Comparison of ENCODE assay signal across 1 cellular context in the genomic region with DNA sequence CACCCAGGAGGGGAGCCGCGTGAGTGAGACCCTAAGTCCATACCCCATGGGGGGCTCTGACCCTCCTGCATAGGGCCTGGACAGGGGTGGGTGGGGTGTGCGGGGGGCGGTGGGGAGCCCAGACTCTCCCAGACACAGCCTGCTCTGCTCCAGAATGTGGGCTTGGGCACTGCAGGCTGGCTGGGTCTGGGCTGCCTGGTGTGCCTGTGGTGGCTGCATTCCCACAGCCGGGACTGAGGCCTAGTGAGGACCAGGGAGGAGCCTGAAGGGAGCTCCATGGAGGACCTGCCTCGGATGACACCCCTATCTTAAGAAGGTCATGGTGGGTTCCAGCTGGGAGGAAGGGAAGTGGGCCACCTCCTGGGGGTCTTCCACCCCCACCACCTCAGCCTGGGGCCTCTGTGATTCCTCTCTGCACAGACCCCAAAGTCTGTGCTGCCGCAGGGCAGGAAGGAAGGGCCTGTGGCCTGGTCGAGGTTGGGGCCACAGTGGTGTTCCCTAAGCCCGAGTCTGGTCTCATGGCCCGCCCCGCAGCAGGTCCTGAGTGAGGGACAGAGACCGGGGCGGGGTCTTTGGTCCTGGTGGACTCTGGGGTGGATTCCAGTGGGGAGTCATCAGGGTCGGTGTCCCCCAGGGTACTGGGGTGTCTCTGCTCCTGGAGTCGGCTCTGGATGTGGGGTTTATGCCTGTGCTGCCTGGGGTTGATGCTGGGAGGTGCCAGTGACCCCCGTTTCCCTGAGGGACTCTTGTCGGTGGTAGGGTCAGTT.
TF ChIP-seq lines count a peak whose summit lies in the region.

No MANE protein-coding gene starts in this region.

TF ChIP-seq in GM23338, 12 proteins besides CTCF, POLR2A, EP300 and RAD21 (continued from another document):
- TF ChIP-seq, protein P1, sequence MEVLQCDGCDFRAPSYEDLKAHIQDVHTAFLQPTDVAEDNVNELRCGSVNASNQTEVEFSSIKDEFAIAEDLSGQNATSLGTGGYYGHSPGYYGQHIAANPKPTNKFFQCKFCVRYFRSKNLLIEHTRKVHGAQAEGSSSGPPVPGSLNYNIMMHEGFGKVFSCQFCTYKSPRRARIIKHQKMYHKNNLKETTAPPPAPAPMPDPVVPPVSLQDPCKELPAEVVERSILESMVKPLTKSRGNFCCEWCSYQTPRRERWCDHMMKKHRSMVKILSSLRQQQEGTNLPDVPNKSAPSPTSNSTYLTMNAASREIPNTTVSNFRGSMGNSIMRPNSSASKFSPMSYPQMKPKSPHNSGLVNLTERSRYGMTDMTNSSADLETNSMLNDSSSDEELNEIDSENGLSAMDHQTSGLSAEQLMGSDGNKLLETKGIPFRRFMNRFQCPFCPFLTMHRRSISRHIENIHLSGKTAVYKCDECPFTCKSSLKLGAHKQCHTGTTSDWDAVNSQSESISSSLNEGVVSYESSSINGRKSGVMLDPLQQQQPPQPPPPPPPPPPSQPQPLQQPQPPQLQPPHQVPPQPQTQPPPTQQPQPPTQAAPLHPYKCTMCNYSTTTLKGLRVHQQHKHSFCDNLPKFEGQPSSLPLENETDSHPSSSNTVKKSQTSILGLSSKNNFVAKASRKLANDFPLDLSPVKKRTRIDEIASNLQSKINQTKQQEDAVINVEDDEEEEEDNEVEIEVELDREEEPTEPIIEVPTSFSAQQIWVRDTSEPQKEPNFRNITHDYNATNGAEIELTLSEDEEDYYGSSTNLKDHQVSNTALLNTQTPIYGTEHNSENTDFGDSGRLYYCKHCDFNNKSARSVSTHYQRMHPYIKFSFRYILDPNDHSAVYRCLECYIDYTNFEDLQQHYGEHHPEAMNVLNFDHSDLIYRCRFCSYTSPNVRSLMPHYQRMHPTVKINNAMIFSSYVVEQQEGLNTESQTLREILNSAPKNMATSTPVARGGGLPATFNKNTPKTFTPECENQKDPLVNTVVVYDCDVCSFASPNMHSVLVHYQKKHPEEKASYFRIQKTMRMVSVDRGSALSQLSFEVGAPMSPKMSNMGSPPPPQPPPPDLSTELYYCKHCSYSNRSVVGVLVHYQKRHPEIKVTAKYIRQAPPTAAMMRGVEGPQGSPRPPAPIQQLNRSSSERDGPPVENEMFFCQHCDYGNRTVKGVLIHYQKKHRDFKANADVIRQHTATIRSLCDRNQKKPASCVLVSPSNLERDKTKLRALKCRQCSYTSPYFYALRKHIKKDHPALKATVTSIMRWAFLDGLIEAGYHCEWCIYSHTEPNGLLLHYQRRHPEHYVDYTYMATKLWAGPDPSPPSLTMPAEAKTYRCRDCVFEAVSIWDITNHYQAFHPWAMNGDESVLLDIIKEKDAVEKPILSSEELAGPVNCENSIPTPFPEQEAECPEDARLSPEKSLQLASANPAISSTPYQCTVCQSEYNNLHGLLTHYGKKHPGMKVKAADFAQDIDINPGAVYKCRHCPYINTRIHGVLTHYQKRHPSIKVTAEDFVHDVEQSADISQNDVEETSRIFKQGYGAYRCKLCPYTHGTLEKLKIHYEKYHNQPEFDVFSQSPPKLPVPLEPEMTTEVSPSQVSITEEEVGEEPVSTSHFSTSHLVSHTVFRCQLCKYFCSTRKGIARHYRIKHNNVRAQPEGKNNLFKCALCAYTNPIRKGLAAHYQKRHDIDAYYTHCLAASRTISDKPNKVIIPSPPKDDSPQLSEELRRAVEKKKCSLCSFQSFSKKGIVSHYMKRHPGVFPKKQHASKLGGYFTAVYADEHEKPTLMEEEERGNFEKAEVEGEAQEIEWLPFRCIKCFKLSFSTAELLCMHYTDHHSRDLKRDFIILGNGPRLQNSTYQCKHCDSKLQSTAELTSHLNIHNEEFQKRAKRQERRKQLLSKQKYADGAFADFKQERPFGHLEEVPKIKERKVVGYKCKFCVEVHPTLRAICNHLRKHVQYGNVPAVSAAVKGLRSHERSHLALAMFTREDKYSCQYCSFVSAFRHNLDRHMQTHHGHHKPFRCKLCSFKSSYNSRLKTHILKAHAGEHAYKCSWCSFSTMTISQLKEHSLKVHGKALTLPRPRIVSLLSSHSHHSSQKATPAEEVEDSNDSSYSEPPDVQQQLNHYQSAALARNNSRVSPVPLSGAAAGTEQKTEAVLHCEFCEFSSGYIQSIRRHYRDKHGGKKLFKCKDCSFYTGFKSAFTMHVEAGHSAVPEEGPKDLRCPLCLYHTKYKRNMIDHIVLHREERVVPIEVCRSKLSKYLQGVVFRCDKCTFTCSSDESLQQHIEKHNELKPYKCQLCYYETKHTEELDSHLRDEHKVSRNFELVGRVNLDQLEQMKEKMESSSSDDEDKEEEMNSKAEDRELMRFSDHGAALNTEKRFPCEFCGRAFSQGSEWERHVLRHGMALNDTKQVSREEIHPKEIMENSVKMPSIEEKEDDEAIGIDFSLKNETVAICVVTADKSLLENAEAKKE (CRISPR knock-in tag; IDR thresholded peaks at IDR 0.05): no peak
